ENCODE assay signal across 14 cellular contexts in genomic region chr2:234142530-234142929, GRCh38.
DNase-seq lines count a peak whose midpoint lies in the region; ATAC-seq, FAIRE-seq and TF ChIP-seq lines count a peak whose summit lies in the region.
"Had no signal": no experiment of that assay in that cellular context is flagged by ENCODE, and none has a peak within 500 bp of the region (broad histone marks: within the 10 kb centered on the region; RNA-seq: fewer than 3 reads in every experiment).

No MANE protein-coding gene starts in this region.

- peak; percentile 45 for DNase-seq in EH (ENCODE audit: low read depth)
- peak; percentile 81 for DNase-seq in M059J (ENCODE audit: low read depth)
- peak; percentile 44 for DNase-seq in kidney tubule cell (ENCODE audit: low spot score)
- DNase-seq in GM19239 (ENCODE audit: insufficient read length, low spot score), result no peak
- no peak for DNase-seq in HEK293T (ENCODE audit: extremely low spot score)
- DNase-seq in NCI-H2107 treated with DMSO at 0.1 percent for 48 hours (lab: John Stamatoyannopoulos, UW; ENCODE audit: unreplicated experiment), result no peak
- DNase-seq: MG63, NCI-H1930, NCI-H2171 treated with DMSO at 0.1 percent for 48 hours, SIG-M5 had no signal

- POLR2A ChIA-PET in HEK293T (lab: Yijun Ruan, JAX), result no interaction called here

- ATAC-seq in HG03159 (IDR thresholded peaks at IDR 0.05; ENCODE audit: unreplicated experiment), result no peak

- no peak for FAIRE-seq in GM19239 (lab: Jason Lieb, UNC)
- FAIRE-seq: G401.6, GM12891, HTR-8/SVneo had no signal

- CTCF ChIA-PET in HEK293T (lab: Yijun Ruan, JAX), result no interaction called here

TF ChIP-seq in HEK293T, 16 proteins besides CTCF, POLR2A, EP300 and RAD21:
- TF ChIP-seq CTBP1 (IDR thresholded peaks at IDR 0.05; ENCODE audit: borderline replicate concordance), result no peak
- TF ChIP-seq TARDBP (IDR thresholded peaks at IDR 0.05), result no peak
- no peak for TF ChIP-seq L3MBTL2 (conservative IDR thresholded peaks at IDR 0.05)
- no peak for TF ChIP-seq ELF4 (IDR thresholded peaks at IDR 0.05)
- TF ChIP-seq SP1 (IDR thresholded peaks at IDR 0.05), result no peak
- TF ChIP-seq FOXM1 (IDR thresholded peaks at IDR 0.05; ENCODE audit: borderline replicate concordance), result no peak
- TF ChIP-seq PKNOX1 (IDR thresholded peaks at IDR 0.05), result no peak
- no peak for TF ChIP-seq BHLHE40 (IDR thresholded peaks at IDR 0.05; ENCODE audit: borderline replicate concordance)
- TF ChIP-seq FOXA1 (IDR thresholded peaks at IDR 0.05), result no peak
- TF ChIP-seq ZNF384 (IDR thresholded peaks at IDR 0.05), result no peak

Comparison
In these comparisons a context has a peak if more than half of its experiments do, and no peak if none do; other contexts are left out.
1. DNase-seq: peak in EH (single experiment), M059J (single experiment) and kidney tubule cell (single experiment); none in GM19239 (single experiment), HEK293T (single experiment) and NCI-H2107 treated with DMSO at 0.1 percent for 48 hours (single experiment).